Comparison of ENCODE assay signal across 9 cellular contexts in the genomic region with DNA sequence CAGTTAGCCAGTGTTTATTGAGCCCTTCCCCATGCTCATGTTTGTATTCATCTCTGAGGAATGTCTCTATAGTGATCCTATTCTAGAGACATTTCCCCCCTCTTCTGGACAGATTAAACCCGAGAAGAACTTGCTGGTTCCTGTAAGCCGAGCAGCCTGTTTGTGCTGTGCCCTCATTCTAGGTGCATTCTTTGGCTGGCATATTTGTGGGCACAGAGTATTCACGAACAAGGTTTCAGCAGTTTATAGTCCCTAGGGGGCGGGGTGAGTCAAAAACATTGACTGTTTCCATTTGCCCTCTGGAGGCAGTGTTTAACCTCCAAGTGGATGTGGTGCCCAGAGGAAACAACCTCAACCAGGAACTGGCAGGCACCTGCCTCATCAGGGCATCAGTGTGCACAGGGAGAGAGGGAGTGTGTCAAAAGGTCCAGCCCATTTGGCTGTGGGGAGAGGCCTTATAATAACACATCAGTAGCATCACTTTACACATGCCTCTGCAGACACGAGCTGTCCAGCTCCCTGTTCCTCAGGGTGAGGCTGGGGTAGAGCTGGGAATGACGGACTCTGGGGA.
A peak's percentile ranks its signal among the peaks of the same experiment; 100 is the strongest.
DNase-seq lines count a peak whose midpoint lies in the region; ATAC-seq, FAIRE-seq and TF ChIP-seq lines count a peak whose summit lies in the region.
"Had no signal": no experiment of that assay in that cellular context is flagged by ENCODE, and none has a peak within 500 bp of the region (broad histone marks: within the 10 kb centered on the region; RNA-seq: fewer than 3 reads in every experiment).

No MANE protein-coding gene starts in this region.

- no peaks in the 10 kb centered on the region for H3K79me2 ChIP-seq in astrocyte (ENCODE audit: insufficient read depth, low read length)

- peak; percentile 66 for DNase-seq in AG20443 (ENCODE audit: low spot score)
- DNase-seq in NCI-H446 treated with DMSO at 0.1 percent for 48 hours (lab: John Stamatoyannopoulos, UW) = peak; percentile 46
- DNase-seq in astrocyte (ENCODE audit: low read depth) = peak; percentile 87
- DNase-seq in left kidney (ENCODE audit: low read depth, low spot score) = peak; percentile 67
- no peak for DNase-seq in NK-92 (lab: John Stamatoyannopoulos, UW; ENCODE audit: unreplicated experiment)
- no peak for DNase-seq in activated T-helper 1 cell treated with anti-CD3 and anti-CD28 coated beads, Interleukin-12 subunit alpha, Interleukin-12 subunit beta, Interleukin-2, Interleukin-4 antibody, amounts not matched to agents 30 ng/mL and 10 ng/mL and 1 ng/mL, durations not matched to agents 14 hours and 24 hours and 36 hours (ENCODE audit: low spot score)

- TF ChIP-seq CTCF in GM12875 (IDR thresholded peaks at IDR 0.05; ENCODE audit: borderline replicate concordance, insufficient read depth, low read depth, low read length) = peak; percentile 65
- peak; percentile 36 for TF ChIP-seq CTCF in astrocyte (IDR thresholded peaks at IDR 0.05; ENCODE audit: insufficient read depth, low read depth, low read length)

- H3K27ac ChIP-seq in astrocyte (ENCODE audit: low read depth, low read length) = peak overlapping the region; percentile 74
- H3K27ac ChIP-seq: neutrophil had no signal

- no peaks in the 10 kb centered on the region for H3K27me3 Mint-ChIP-seq in astrocyte (ENCODE audit: low read depth, unreplicated experiment)
- no peaks in the 10 kb centered on the region for H3K27me3 Mint-ChIP-seq in activated T-helper 1 cell treated with anti-CD3 and anti-CD28 coated beads, Interleukin-12 subunit alpha, Interleukin-12 subunit beta, Interleukin-2, Interleukin-4 antibody, amounts not matched to agents 30 ng/mL and 10 ng/mL and 1 ng/mL, durations not matched to agents 14 hours and 24 hours and 36 hours (ENCODE audit: insufficient read depth)

- H3K4me3 ChIP-seq in GM12875 (ENCODE audit: low read depth, low read length) (no peak overlapping the region), astrocyte (ENCODE audit: insufficient read depth, low read depth, low read length) (peak overlapping the region; percentile 31)

- H3K4me2 ChIP-seq in astrocyte (ENCODE audit: low read length) = peak overlapping the region; percentile 82

- no peak overlapping the region for H2AFZ ChIP-seq in astrocyte (ENCODE audit: low read depth, low read length)

- H3K9me3 Mint-ChIP-seq in astrocyte (ENCODE audit: unreplicated experiment) = no peaks in the 10 kb centered on the region
- H3K9me3 Mint-ChIP-seq in activated T-helper 1 cell treated with anti-CD3 and anti-CD28 coated beads, Interleukin-12 subunit alpha, Interleukin-12 subunit beta, Interleukin-2, Interleukin-4 antibody, amounts not matched to agents 30 ng/mL and 10 ng/mL and 1 ng/mL, durations not matched to agents 14 hours and 24 hours and 36 hours = no peaks in the 10 kb centered on the region

- peaks cover 5% of the 10 kb centered on the region for H3K36me3 Mint-ChIP-seq in astrocyte (ENCODE audit: low read depth, unreplicated experiment)
- no peaks in the 10 kb centered on the region for H3K36me3 Mint-ChIP-seq in activated T-helper 1 cell treated with anti-CD3 and anti-CD28 coated beads, Interleukin-12 subunit alpha, Interleukin-12 subunit beta, Interleukin-2, Interleukin-4 antibody, amounts not matched to agents 30 ng/mL and 10 ng/mL and 1 ng/mL, durations not matched to agents 14 hours and 24 hours and 36 hours (ENCODE audit: low read depth)

- peak; percentile 55 for ATAC-seq in HG03103 (IDR thresholded peaks at IDR 0.05; ENCODE audit: low read depth, unreplicated experiment)

- no peaks in the 10 kb centered on the region for H3K9me3 ChIP-seq in astrocyte (ENCODE audit: insufficient read depth, low read depth, low read length)
- H3K9me3 ChIP-seq: neutrophil had no signal

- intact Hi-C loops in activated T-helper 1 cell treated with anti-CD3 and anti-CD28 coated beads, Interleukin-12 subunit alpha, Interleukin-12 subunit beta, Interleukin-2, Interleukin-4 antibody, amounts not matched to agents 30 ng/mL and 10 ng/mL and 1 ng/mL, durations not matched to agents 14 hours and 24 hours and 36 hours (cut with micrococcal nuclease) = loop anchor here (10.0 kb wide), 1 partner anchor 281 kb away; no protein-coding TSS in a partner anchor

- FAIRE-seq in astrocyte (lab: Jason Lieb, UNC) = peak; percentile 85

- peaks cover 20% of the 10 kb centered on the region for H3K4me1 ChIP-seq in astrocyte (ENCODE audit: insufficient read depth, low read length)

- no peaks in the 10 kb centered on the region for H4K20me1 ChIP-seq in astrocyte (ENCODE audit: insufficient read depth, low read length)

- H3K9ac ChIP-seq in astrocyte (ENCODE audit: low read length) = peak overlapping the region; percentile 72

- no peaks in the 10 kb centered on the region for H3K36me3 ChIP-seq in astrocyte (ENCODE audit: insufficient read depth, low read length)
- H3K36me3 ChIP-seq: neutrophil had no signal

- peaks cover 26% of the 10 kb centered on the region for H3K4me1 Mint-ChIP-seq in astrocyte (ENCODE audit: low read depth, unreplicated experiment)
- H3K4me1 Mint-ChIP-seq in activated T-helper 1 cell treated with anti-CD3 and anti-CD28 coated beads, Interleukin-12 subunit alpha, Interleukin-12 subunit beta, Interleukin-2, Interleukin-4 antibody, amounts not matched to agents 30 ng/mL and 10 ng/mL and 1 ng/mL, durations not matched to agents 14 hours and 24 hours and 36 hours (ENCODE audit: low read depth) = no peaks in the 10 kb centered on the region

- no peaks in the 10 kb centered on the region for H3K27me3 ChIP-seq in astrocyte (ENCODE audit: insufficient read depth, low read length)
- H3K27me3 ChIP-seq: neutrophil had no signal

- peak overlapping the region; percentile 84 for H3K27ac Mint-ChIP-seq in astrocyte (ENCODE audit: unreplicated experiment)
- no peak overlapping the region for H3K27ac Mint-ChIP-seq in activated T-helper 1 cell treated with anti-CD3 and anti-CD28 coated beads, Interleukin-12 subunit alpha, Interleukin-12 subunit beta, Interleukin-2, Interleukin-4 antibody, amounts not matched to agents 30 ng/mL and 10 ng/mL and 1 ng/mL, durations not matched to agents 14 hours and 24 hours and 36 hours

- H3K4me3 Mint-ChIP-seq in astrocyte (ENCODE audit: unreplicated experiment) = no peak overlapping the region
- no peak overlapping the region for H3K4me3 Mint-ChIP-seq in activated T-helper 1 cell treated with anti-CD3 and anti-CD28 coated beads, Interleukin-12 subunit alpha, Interleukin-12 subunit beta, Interleukin-2, Interleukin-4 antibody, amounts not matched to agents 30 ng/mL and 10 ng/mL and 1 ng/mL, durations not matched to agents 14 hours and 24 hours and 36 hours

Comparison
In these comparisons a context has a peak if more than half of its experiments do, and no peak if none do; other contexts are left out.
1. DNase-seq: peak in AG20443 (single experiment), NCI-H446 treated with DMSO at 0.1 percent for 48 hours (single experiment), astrocyte (single experiment) and left kidney (single experiment); none in NK-92 (single experiment) and activated T-helper 1 cell treated with anti-CD3 and anti-CD28 coated beads, Interleukin-12 subunit alpha, Interleukin-12 subunit beta, Interleukin-2, Interleukin-4 antibody, amounts not matched to agents 30 ng/mL and 10 ng/mL and 1 ng/mL, durations not matched to agents 14 hours and 24 hours and 36 hours (single experiment).